In the genomic region with DNA sequence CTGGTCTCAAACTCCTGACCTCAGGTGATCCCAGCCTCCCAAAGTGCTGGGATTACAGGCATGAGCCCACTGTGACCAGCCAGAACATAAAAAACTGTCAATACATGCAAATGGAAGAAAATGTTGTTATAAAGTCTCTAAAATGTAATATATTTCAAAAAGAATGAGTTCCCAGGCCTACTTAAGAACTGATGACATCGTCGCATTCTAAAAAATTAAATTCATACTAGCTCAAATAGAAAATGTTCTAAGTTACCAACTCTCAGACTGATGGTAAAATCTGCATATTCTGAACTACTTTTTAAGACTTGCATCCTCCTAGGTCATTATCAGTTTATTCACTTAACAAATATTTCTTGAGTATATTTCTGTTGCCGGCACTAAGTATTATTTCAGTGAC, we compare ENCODE assay signal across 2 cellular contexts.
A peak's percentile ranks its signal among the peaks of the same experiment; 100 is the strongest.
TF ChIP-seq lines count a peak whose summit lies in the region.

No MANE protein-coding gene starts in this region.

TF ChIP-seq in HepG2, 621 proteins besides CTCF, POLR2A, EP300 and RAD21:
- TF ChIP-seq MAFK (conservative IDR thresholded peaks at IDR 0.05 in 1 of 2, IDR thresholded peaks at IDR 0.05 in 1 of 2; ENCODE audit: low read length in 2 of 2) (peak; percentile 61 to 79), SMYD3 (CRISPR knock-in tag; IDR thresholded peaks at IDR 0.05) (no peak), MAFF (IDR thresholded peaks at IDR 0.05; ENCODE audit: low read depth, low read length) (peak; percentile 46; the same call in 1 of the 2 replicates), ATF7 (IDR thresholded peaks at IDR 0.05) (0 out of 2 replicates have a peak, but pooled peaks have one; percentile 20), ATF7 (CRISPR knock-in tag; IDR thresholded peaks at IDR 0.05) (no peak), IRF2 (CRISPR knock-in tag; IDR thresholded peaks at IDR 0.05) (no peak), NCOA5 (CRISPR knock-in tag; IDR thresholded peaks at IDR 0.05) (no peak)

TF ChIP-seq in IMR-90, 13 proteins besides CTCF, POLR2A, EP300 and RAD21:
- TF ChIP-seq ELK1 (IDR thresholded peaks at IDR 0.05; ENCODE audit: borderline replicate concordance, low read depth, low read length) (no peak), MAFK (IDR thresholded peaks at IDR 0.05; ENCODE audit: low read depth, low read length) (peak; percentile 75), SMC3 (IDR thresholded peaks at IDR 0.05; ENCODE audit: low read depth, low read length) (no peak)
TF ChIP-seq in IMR-90: peak in this region for 1.
